In genomic region chr12:108110844-108111243, GRCh38 we compare ENCODE assay signal across 25 cellular contexts. TPM values are rescaled to one million over a fixed set of nuclear protein-coding genes. Genes with fewer than 3 reads are reported as not detected.
DNase-seq lines count a peak whose midpoint lies in the region; ATAC-seq, FAIRE-seq and TF ChIP-seq lines count a peak whose summit lies in the region.
"Had no signal": no experiment of that assay in that cellular context is flagged by ENCODE, and none has a peak within 500 bp of the region (broad histone marks: within the 10 kb centered on the region; RNA-seq: fewer than 3 reads in every experiment).

No MANE protein-coding gene starts in this region.

- H3K18ac ChIP-seq in H1 (ENCODE audit: extremely low read depth, low read length), result no peak overlapping the region

- H3K4me2 ChIP-seq in GM12878 (ENCODE audit: control insufficient read depth, insufficient read depth) (no peak overlapping the region), H1 (ENCODE audit: insufficient read depth in 1 of 2, low read depth in 2 of 2, low read length in 2 of 2) (no peak overlapping the region)
- H3K4me2 ChIP-seq: BLaER1 had no signal

- H3K56ac ChIP-seq in H1 (replicated peaks; ENCODE audit: insufficient read length, low read depth, low read length), result no peak overlapping the region

- H2BK20ac ChIP-seq in H1 (ENCODE audit: low read length), result no peak overlapping the region

- no peaks in the 10 kb centered on the region for H3K27me3 ChIP-seq in GM12878 (replicated peaks in 1 of 2; ENCODE audit: control insufficient read depth in 2 of 2, insufficient read depth in 2 of 2, low read length in 1 of 2)
- H3K27me3 ChIP-seq in H1 (replicated peaks in 1 of 4; ENCODE audit: control insufficient read depth in 3 of 4, extremely low read depth in 1 of 4, insufficient read depth in 3 of 4, low read length in 3 of 4), result no peaks in the 10 kb centered on the region
- H3K27me3 ChIP-seq in gastroesophageal sphincter, result no peaks in the 10 kb centered on the region
- H3K27me3 ChIP-seq: BLaER1 had no signal

- in situ Hi-C loops in GM12878 (cut with MboI), result no loop called here

- H3K79me1 ChIP-seq in H1 (ENCODE audit: low read depth, low read length), result no peaks in the 10 kb centered on the region

- no TSS peak for BruUV-seq in GM12878 (replicated peaks; lab: Mats Ljungman, UMichigan)

- FAIRE-seq in GM12878 (lab: Jason Lieb, UNC) (no peak), H1 (lab: Jason Lieb, UNC) (no peak)
- FAIRE-seq: A204.1, GM12891, GM18507 had no signal

- H3K4me3 Mint-ChIP-seq in stimulated activated memory B cell treated with anti-CD40 and anti-IgM and Interleukin-4, amounts not matched to agents 10 μg/mL and 1 μg/mL and 100 μg/mL, for 72 hours, result no peak overlapping the region
- H3K4me3 Mint-ChIP-seq: B cell; CD4-positive, CD25-positive, alpha-beta regulatory T cell; CD8-positive, alpha-beta T cell; H9 had no signal

- H3K4me3 ChIP-seq in GM12878, result no peak overlapping the region
- H3K4me3 ChIP-seq in H1 (ENCODE audit: extremely low read depth in 1 of 4, insufficient read depth in 2 of 4, low read depth in 3 of 4, low read length in 4 of 4), result no peak overlapping the region
- H3K4me3 ChIP-seq in gastroesophageal sphincter, result no peak overlapping the region
- H3K4me3 ChIP-seq: BLaER1, GM23248 had no signal

- no peaks in the 10 kb centered on the region; the same call in none of the 2 replicates for H3K23me2 ChIP-seq in H1 (ENCODE audit: low read depth, low read length)

- H4K8ac ChIP-seq in H1 (ENCODE audit: extremely low read depth, insufficient read depth, low read length), result no peak overlapping the region

- ATAC-seq in GM12878, result no peak
- ATAC-seq in gastroesophageal sphincter, result no peak
- ATAC-seq in stimulated activated memory B cell treated with anti-CD40 and anti-IgM and Interleukin-4, amounts not matched to agents 10 μg/mL and 1 μg/mL and 100 μg/mL, for 72 hours, result no peak
- ATAC-seq: CD8-positive, alpha-beta T cell; HCT116 had no signal

- peaks cover 36% of the 10 kb centered on the region for H3K4me1 Mint-ChIP-seq in stimulated activated memory B cell treated with anti-CD40 and anti-IgM and Interleukin-4, amounts not matched to agents 10 μg/mL and 1 μg/mL and 100 μg/mL, for 72 hours

- no peak for TF ChIP-seq CTCF in GM12878 (IDR thresholded peaks at IDR 0.05 in 2 of 3, conservative IDR thresholded peaks at IDR 0.05 in 1 of 3; ENCODE audit: control insufficient read depth in 2 of 3, extremely low read depth in 1 of 3, insufficient read depth in 1 of 3, low read depth in 3 of 3, low read length in 3 of 3)
- TF ChIP-seq CTCF in H1 (IDR thresholded peaks at IDR 0.05; ENCODE audit: control extremely low read depth in 1 of 3, insufficient read depth in 1 of 3, low read depth in 1 of 3, low read length in 3 of 3), result no peak
- TF ChIP-seq CTCF in gastroesophageal sphincter (IDR thresholded peaks at IDR 0.05), result no peak

- H4K5ac ChIP-seq in H1 (ENCODE audit: insufficient read length, low read depth, low read length), result no peak overlapping the region

- no peak overlapping the region for H3K4ac ChIP-seq in H1 (replicated peaks; ENCODE audit: insufficient read length, low read depth, low read length)

- H3K23ac ChIP-seq in H1 (ENCODE audit: insufficient read length), result no peak overlapping the region

- no peak overlapping the region for H4K91ac ChIP-seq in H1 (replicated peaks; ENCODE audit: insufficient read length, low read length)

- H4K20me1 ChIP-seq in GM12878 (ENCODE audit: control insufficient read depth, insufficient read depth) (no peaks in the 10 kb centered on the region), H1 (replicated peaks in 1 of 2; ENCODE audit: control insufficient read depth in 1 of 2, insufficient read depth in 2 of 2, low read length in 2 of 2) (no peaks in the 10 kb centered on the region)
- H4K20me1 ChIP-seq: BLaER1 had no signal

- SMC1A ChIA-PET in GM12878 (lab: Charles Lee; ENCODE audit: uncharacterized antibody, unreplicated experiment), result no interaction called here

- H2AFZ ChIP-seq in GM12878 (ENCODE audit: control insufficient read depth, low read depth, low read length) (no peak overlapping the region), H1 (ENCODE audit: low read length) (no peak overlapping the region)
- H2AFZ ChIP-seq: GM23248 had no signal

- no peaks in the 10 kb centered on the region for H3K9me3 ChIP-seq in GM12878 (replicated peaks; ENCODE audit: control insufficient read depth, insufficient read depth, low read length)
- no peaks in the 10 kb centered on the region for H3K9me3 ChIP-seq in H1 (ENCODE audit: insufficient read depth in 2 of 2, low read depth in 1 of 2, low read length in 1 of 2)
- no peaks in the 10 kb centered on the region for H3K9me3 ChIP-seq in gastroesophageal sphincter
- H3K9me3 ChIP-seq: BLaER1, Caco-2 had no signal

- no peak overlapping the region for H2AK5ac ChIP-seq in H1 (ENCODE audit: low read depth, low read length)

- H2BK12ac ChIP-seq in H1 (ENCODE audit: low read depth, low read length), result no peak overlapping the region

- H2BK120ac ChIP-seq in H1 (replicated peaks; ENCODE audit: low read depth, low read length), result no peak overlapping the region

- RAD21 ChIA-PET in GM12878 (lab: Charles Lee; ENCODE audit: unreplicated experiment), result no interaction called here

- H3K27ac ChIP-seq in GM12878 (ENCODE audit: control insufficient read depth, insufficient read depth) (no peak overlapping the region), H1 (ENCODE audit: low read depth, low read length) (no peak overlapping the region), gastroesophageal sphincter (peak overlapping the region in 3 of 4 donors; percentile 86 to 89 (median 89))
- H3K27ac ChIP-seq: 22Rv1, BLaER1, C4-2B, GM23248 had no signal

- H2BK15ac ChIP-seq in H1 (ENCODE audit: low read length), result peak overlapping the region; percentile 66; the same call in 1 of the 2 replicates

- DNase-seq in GM12878 (ENCODE audit: low read depth, low spot score) (no peak), H1 (ENCODE audit: low read depth in 1 of 2, low spot score in 2 of 2) (no peak), NCI-H187 (lab: John Stamatoyannopoulos, UW) (no peak), DMS53 treated with DMSO at 0.1 percent for 48 hours (lab: John Stamatoyannopoulos, UW; ENCODE audit: unreplicated experiment) (no peak)
- no peak for DNase-seq in stimulated activated CD8-positive, alpha-beta memory T cell treated with anti-CD3 and anti-CD28 coated beads, Interleukin-4, amount 100 ng/mL, for 48 hours
- DNase-seq: Caco-2; CD4-positive, CD25-positive, alpha-beta regulatory T cell; CD8-positive, alpha-beta T cell; DMS153; DMS79; EL; GDM1; GM23248; H9 had no signal

- no peak for TF ChIP-seq POLR2A in GM12878 (IDR thresholded peaks at IDR 0.05; ENCODE audit: low read depth, low read length)
- TF ChIP-seq POLR2A in H1 (IDR thresholded peaks at IDR 0.05; ENCODE audit: control extremely low read depth in 1 of 2, low read depth in 2 of 2, low read length in 2 of 2), result no peak
- TF ChIP-seq POLR2A in gastroesophageal sphincter (IDR thresholded peaks at IDR 0.05), result no peak

- H3K36me3 ChIP-seq in GM12878 (ENCODE audit: control insufficient read depth in 2 of 2, insufficient read depth in 2 of 2, low read length in 1 of 2) (no peaks in the 10 kb centered on the region), H1 (ENCODE audit: control insufficient read depth in 2 of 4, insufficient read depth in 4 of 4, low read length in 3 of 4) (no peaks in the 10 kb centered on the region), gastroesophageal sphincter (no peaks in the 10 kb centered on the region)
- H3K36me3 ChIP-seq: BLaER1 had no signal

- H3K9me3 Mint-ChIP-seq in stimulated activated memory B cell treated with anti-CD40 and anti-IgM and Interleukin-4, amounts not matched to agents 10 μg/mL and 1 μg/mL and 100 μg/mL, for 72 hours, result peaks cover 2% of the 10 kb centered on the region
- H3K9me3 Mint-ChIP-seq: CD4-positive, CD25-positive, alpha-beta regulatory T cell; CD8-positive, alpha-beta T cell; H9 had no signal

- peak overlapping the region; percentile 78 for H3K27ac Mint-ChIP-seq in stimulated activated memory B cell treated with anti-CD40 and anti-IgM and Interleukin-4, amounts not matched to agents 10 μg/mL and 1 μg/mL and 100 μg/mL, for 72 hours
- H3K27ac Mint-ChIP-seq: CD4-positive, CD25-positive, alpha-beta regulatory T cell; CD8-positive, alpha-beta T cell; H9 had no signal

- H3K4me1 ChIP-seq in GM12878 (ENCODE audit: control insufficient read depth, insufficient read depth, low read length) (no peaks in the 10 kb centered on the region), H1 (replicated peaks in 1 of 4; ENCODE audit: control insufficient read depth in 3 of 4, insufficient read depth in 4 of 4, low read length in 3 of 4) (peaks cover 4 to 15% (median 12%) of the 10 kb centered on the region in 4 experiments), gastroesophageal sphincter (peaks cover 4 to 57% (median 29%) of the 10 kb centered on the region in 3 donors)
- H3K4me1 ChIP-seq: BLaER1, Caco-2 had no signal

- 53% methylated on average over 1 of the region's 1 CpG for WGBS in GM12878 (ENCODE audit: insufficient coverage, insufficient replicate concordance, low lambda C conversion rate, missing lambda C conversion rate)
- 100% methylated on average over 1 of the region's 1 CpG; no CpG with 5 or more reads in 1 of the 2 experiments for WGBS in H1 (ENCODE audit: extremely low coverage in 1 of 2, insufficient coverage in 1 of 2, insufficient read length in 1 of 2, insufficient replicate concordance in 2 of 2, low coverage in 1 of 2, low lambda C conversion rate in 2 of 2, missing lambda C conversion rate in 1 of 2), 2 experiments
- 88 to 100% methylated on average over 1 of the region's 1 CpG for WGBS in gastroesophageal sphincter (ENCODE audit: low coverage in 1 of 2), 2 donors

- TF ChIP-seq RAD21 in GM12878 (IDR thresholded peaks at IDR 0.05; ENCODE audit: insufficient read depth, low read depth, low read length), result no peak
- no peak for TF ChIP-seq RAD21 in H1 (IDR thresholded peaks at IDR 0.05 in 1 of 2, conservative IDR thresholded peaks at IDR 0.05 in 1 of 2; ENCODE audit: low read depth in 2 of 2, low read length in 2 of 2)

- no peak overlapping the region for H2BK5ac ChIP-seq in H1 (ENCODE audit: low read depth, low read length)

- TF ChIP-seq EP300 in GM12878 (IDR thresholded peaks at IDR 0.05; ENCODE audit: borderline replicate concordance in 1 of 2, control insufficient read depth in 1 of 2, low read depth in 2 of 2, low read length in 2 of 2) (no peak), H1 (IDR thresholded peaks at IDR 0.05; ENCODE audit: borderline replicate concordance in 1 of 2, low read depth in 2 of 2, low read length in 2 of 2) (no peak), gastroesophageal sphincter (IDR thresholded peaks at IDR 0.05) (no peak)

- POLR2A ChIA-PET in GM12878 (lab: Charles Lee), result no interaction called here
- POLR2A ChIA-PET in H1 (lab: Charles Lee; ENCODE audit: partially characterized antibody), result no interaction called here

- intact Hi-C loops in GM12878 (cut with micrococcal nuclease; ENCODE audit: unreplicated experiment), result no loop called here

- no peaks in the 10 kb centered on the region for H3K27me3 Mint-ChIP-seq in stimulated activated memory B cell treated with anti-CD40 and anti-IgM and Interleukin-4, amounts not matched to agents 10 μg/mL and 1 μg/mL and 100 μg/mL, for 72 hours
- H3K27me3 Mint-ChIP-seq: B cell had no signal

- CTCF ChIA-PET in GM12878 (lab: Yijun Ruan, JAX), result no interaction called here
- CTCF ChIA-PET in H1 (lab: Charles Lee; ENCODE audit: partially characterized antibody), result interaction anchor here (0.6 to 1.4 kb wide), 4 partner anchors 10 to 83 kb away, joined by 3 to 4 read pairs (median 4); partner anchors contain the start of gene WSCD2

- no peaks in the 10 kb centered on the region for H3K79me2 ChIP-seq in GM12878 (ENCODE audit: control insufficient read depth, insufficient read depth, low read length)
- no peaks in the 10 kb centered on the region for H3K79me2 ChIP-seq in H1 (ENCODE audit: control insufficient read depth in 1 of 2, insufficient read depth in 2 of 2, low read length in 2 of 2)

- H3K36me3 Mint-ChIP-seq in stimulated activated memory B cell treated with anti-CD40 and anti-IgM and Interleukin-4, amounts not matched to agents 10 μg/mL and 1 μg/mL and 100 μg/mL, for 72 hours, result no peaks in the 10 kb centered on the region
- H3K36me3 Mint-ChIP-seq: CD4-positive, CD25-positive, alpha-beta regulatory T cell; CD8-positive, alpha-beta T cell had no signal

- H3K9ac ChIP-seq in GM12878 (ENCODE audit: control insufficient read depth, insufficient read depth, low read length), result no peak overlapping the region
- no peak overlapping the region for H3K9ac ChIP-seq in H1 (replicated peaks in 1 of 4; ENCODE audit: extremely low read depth in 1 of 4, low read depth in 3 of 4, low read length in 3 of 4)
- H3K9ac ChIP-seq: BLaER1, GM23248 had no signal

- H3K14ac ChIP-seq in H1 (ENCODE audit: insufficient read length), result no peak overlapping the region

RNA-seq across cellular contexts. Expression of gene WSCD2, which starts 18.2 kb away (rescaled TPM):
- total RNA-seq in GM12878 (2013; cell fraction: nucleolus; rRNA removed), result not detected in 2 replicates
- total RNA-seq in GM12878 (2014; rRNA removed) (not detected in 2 replicates), GM12878 (2014; rRNA removed; fragmentation: Illumina TruSeq; extraction: Trizol) (not detected in 2 replicates), GM12878 (2021) (not detected in 2 replicates), gastroesophageal sphincter (10 to 100 TPM in 3 of 4 donors, 1 to 10 TPM in 1; 5.0 to 86.1 (median 31.6) TPM)
- not detected for polyA plus RNA-seq in GM12878 (2011; ENCODE audit: low read depth)
- polyA plus RNA-seq in GM12878 (2011; rRNA removed) (not detected in 2 replicates), GM12878 (2014; fragmentation: Illumina TruSeq; extraction: Trizol) (not detected in 2 replicates), GM12878 (2014; fragmentation: Nextera tagmentation; extraction: Ambion mirVana) (not detected), GM12878 (2014; rRNA removed) (0.41 TPM in 1 of 2 replicates, not detected in the other), GM12878 (2016; fragmentation: Nextera tagmentation; extraction: Ambion mirVana) (not detected), H1 (2011; rRNA removed) (0.99 and 1.3 TPM in 2 replicates)
- not detected in 2 replicates for polyA plus RNA-seq in GM12878 (2011; cell fraction: cytosol; rRNA removed)
- polyA plus RNA-seq in GM12878 (2011; cell fraction: nucleus; rRNA removed), result not detected in 2 replicates
- polyA plus RNA-seq in GM12878 (2012), result not detected in 2 replicates
- polyA minus RNA-seq in GM12878 (2011; rRNA and poly(A)+ RNA removed), result not detected in 2 replicates
- not detected in 2 replicates for polyA minus RNA-seq in GM12878 (2011; cell fraction: cytosol; rRNA and poly(A)+ RNA removed)
- polyA minus RNA-seq in GM12878 (2011; cell fraction: nucleus; rRNA and poly(A)+ RNA removed), result not detected in 2 replicates
- total RNA-seq in H1 (2021; fragmentation: NEBNext Ultra II Directional; extraction: Animal tissue kit (Norgen Biotek cat#: 25700)), result 1.7 and 2.2 TPM in 2 replicates
- 1.00 TPM for polyA plus RNA-seq in H1 (2011; cell fraction: cytosol; rRNA removed)
- polyA plus RNA-seq in H1 (2011; cell fraction: nucleus; rRNA removed), result 2.6 TPM
- 1.1 to 2.5 TPM (median 1.3 TPM) in 4 replicates for polyA plus RNA-seq in H1 (2012, experiment 1 of 2)
- 1.1 TPM for polyA plus RNA-seq in H1 (2012, experiment 2 of 2)
- polyA plus RNA-seq in H1 (2013, experiment 1 of 2), result 0.73 TPM
- 0.70 TPM for polyA plus RNA-seq in H1 (2013, experiment 2 of 2)
- 1.7 and 5.8 TPM in 2 replicates for polyA minus RNA-seq in H1 (2011; rRNA and poly(A)+ RNA removed)
- polyA minus RNA-seq in H1 (2011; cell fraction: cytosol; rRNA and poly(A)+ RNA removed), result 1.9 TPM
- polyA minus RNA-seq in H1 (2011; cell fraction: nucleus; rRNA and poly(A)+ RNA removed), result 4.1 TPM
- total RNA-seq: Caco-2; CD8-positive, alpha-beta T cell; GM23248 had no signal
- polyA plus RNA-seq: AG04450, GM23248 had no signal

Comparison
In these comparisons a context has a peak if more than half of its experiments do, and no peak if none do; other contexts are left out.
1. H3K27ac ChIP-seq: peak in gastroesophageal sphincter (3 of 4); none in GM12878 (single experiment) and H1 (single experiment).